ENCODE assay signal across 26 cellular contexts in genomic region chr10:78645053-78645787, GRCh38.
A peak's percentile ranks its signal among the peaks of the same experiment; 100 is the strongest.
DNase-seq lines count a peak whose midpoint lies in the region; ATAC-seq, FAIRE-seq and TF ChIP-seq lines count a peak whose summit lies in the region.
"Had no signal": no experiment of that assay in that cellular context is flagged by ENCODE, and none has a peak within 500 bp of the region (broad histone marks: within the 10 kb centered on the region; RNA-seq: fewer than 3 reads in every experiment).

No MANE protein-coding gene starts in this region.

- no peak overlapping the region for H3K4me3 Mint-ChIP-seq in mesothelial cell of epicardium
- no peak overlapping the region for H3K4me3 Mint-ChIP-seq in activated CD8-positive, alpha-beta T cell treated with anti-CD3 and anti-CD28 coated beads for 36 hours
- H3K4me3 Mint-ChIP-seq: B cell; CD14-positive monocyte; CD4-positive, alpha-beta T cell; CD8-positive, alpha-beta memory T cell had no signal

- no peak overlapping the region for H2BK5ac ChIP-seq in trophoblast cell (ENCODE audit: low read depth, low read length, poor library complexity)

- peak overlapping the region; percentile 70 for H3K27ac ChIP-seq in HepG2 (ENCODE audit: extremely low read length, insufficient read depth, low read length)
- no peak overlapping the region for H3K27ac ChIP-seq in right lobe of liver
- H3K27ac ChIP-seq in trophoblast cell (ENCODE audit: low read depth, low read length) = no peak overlapping the region
- H3K27ac ChIP-seq: 22Rv1, BLaER1, GM23248 had no signal

- peaks cover 13% of the 10 kb centered on the region for H3K79me1 ChIP-seq in trophoblast cell (ENCODE audit: low read length)

- no peaks in the 10 kb centered on the region for H4K20me1 ChIP-seq in HepG2 (ENCODE audit: insufficient read depth, low read length)
- H4K20me1 ChIP-seq: BLaER1 had no signal

- H3K9ac ChIP-seq in HepG2 (ENCODE audit: insufficient read depth, low read depth, low read length) (no peak overlapping the region), trophoblast cell (ENCODE audit: low read length) (no peak overlapping the region)
- H3K9ac ChIP-seq: BLaER1, GM23248 had no signal

- in situ Hi-C loops in HepG2 (cut with HindIII; ENCODE audit: extremely low pct_ligation_motif_present, low pct_unique_long_range_greater_than_20kb) = no loop called here

- TF ChIP-seq EP300 in HepG2 (IDR thresholded peaks at IDR 0.05; ENCODE audit: low read depth in 2 of 2, low read length in 2 of 2) (peak in 1 of 2 experiments; percentile 74; a peak in 2 of 4 replicates), HepG2 (CRISPR knock-in tag; IDR thresholded peaks at IDR 0.05; ENCODE audit: borderline replicate concordance) (no peak)

- H3K36me3 ChIP-seq in HepG2 (replicated peaks in 1 of 2; ENCODE audit: control insufficient read depth in 1 of 2, insufficient read depth in 2 of 2, low read length in 2 of 2) (no peaks in the 10 kb centered on the region), right lobe of liver (no peaks in the 10 kb centered on the region), trophoblast cell (ENCODE audit: control insufficient read depth in 1 of 2, insufficient read depth in 2 of 2, low read length in 2 of 2) (no peaks in the 10 kb centered on the region)
- H3K36me3 ChIP-seq: BLaER1 had no signal

- no peak overlapping the region for H3K4ac ChIP-seq in trophoblast cell (ENCODE audit: low read depth, low read length)

- peak; percentile 57 for FAIRE-seq in HepG2 (lab: Jason Lieb, UNC)
- FAIRE-seq: A204.1, GM12878, GM19239, H1 had no signal

- TF ChIP-seq RAD21 in HepG2 (CRISPR knock-in tag; IDR thresholded peaks at IDR 0.05) = no peak

- H3K36me3 Mint-ChIP-seq in mesothelial cell of epicardium = no peaks in the 10 kb centered on the region
- no peaks in the 10 kb centered on the region for H3K36me3 Mint-ChIP-seq in activated CD8-positive, alpha-beta T cell treated with anti-CD3 and anti-CD28 coated beads for 36 hours (ENCODE audit: low read depth)
- H3K36me3 Mint-ChIP-seq: CD14-positive monocyte; CD8-positive, alpha-beta memory T cell had no signal

- peaks cover 31% of the 10 kb centered on the region for H3K4me1 Mint-ChIP-seq in mesothelial cell of epicardium
- no peaks in the 10 kb centered on the region for H3K4me1 Mint-ChIP-seq in activated CD8-positive, alpha-beta T cell treated with anti-CD3 and anti-CD28 coated beads for 36 hours (ENCODE audit: low read depth)
- H3K4me1 Mint-ChIP-seq: CD8-positive, alpha-beta memory T cell had no signal

- peaks cover 9% of the 10 kb centered on the region for H3K9me3 Mint-ChIP-seq in mesothelial cell of epicardium
- H3K9me3 Mint-ChIP-seq in activated CD8-positive, alpha-beta T cell treated with anti-CD3 and anti-CD28 coated beads for 36 hours = no peaks in the 10 kb centered on the region

- no peaks in the 10 kb centered on the region for H3K27me3 Mint-ChIP-seq in mesothelial cell of epicardium (ENCODE audit: low read depth)
- peaks cover 4% of the 10 kb centered on the region for H3K27me3 Mint-ChIP-seq in activated CD8-positive, alpha-beta T cell treated with anti-CD3 and anti-CD28 coated beads for 36 hours

- H2BK12ac ChIP-seq in trophoblast cell (ENCODE audit: low read length) = peak overlapping the region; percentile 48

- peak overlapping the region; percentile 41 for H3K14ac ChIP-seq in trophoblast cell (ENCODE audit: low read length)

- peak overlapping the region; percentile 51 for H3K4me2 ChIP-seq in HepG2 (ENCODE audit: low read depth, low read length)
- H3K4me2 ChIP-seq in trophoblast cell (ENCODE audit: low read length) = no peak overlapping the region
- H3K4me2 ChIP-seq: BLaER1 had no signal

- no peak overlapping the region for H4K8ac ChIP-seq in trophoblast cell (ENCODE audit: low read depth, low read length)

- DNase-seq in HepG2 (ENCODE audit: low spot score) (peak; percentile 77), right lobe of liver (no peak), kidney tubule cell (ENCODE audit: low spot score) (peak; percentile 6), mesothelial cell of epicardium (ENCODE audit: low spot score in 2 of 2, unreplicated experiment in 2 of 2) (no peak), trophoblast cell (no peak), NCI-H187 treated with DMSO at 0.1 percent for 48 hours (lab: John Stamatoyannopoulos, UW) (no peak), HT-29 (ENCODE audit: low spot score) (no peak)
- DNase-seq in activated CD8-positive, alpha-beta T cell treated with anti-CD3 and anti-CD28 coated beads for 36 hours = no peak
- DNase-seq: CD4-positive, alpha-beta T cell; CD8-positive, alpha-beta memory T cell; COR-L47; DMS 273 treated with DMSO at 0.1 percent for 48 hours; DMS79; EL; GDM1; GM23248; H7; HCEC 1CT had no signal

- H2AFZ ChIP-seq in HepG2 (ENCODE audit: low read length) (no peak overlapping the region), trophoblast cell (ENCODE audit: insufficient read depth, low read length, poor library complexity) (no peak overlapping the region)
- H2AFZ ChIP-seq: GM23248 had no signal

- no peak for TF ChIP-seq POLR2A in HepG2 (IDR thresholded peaks at IDR 0.05; ENCODE audit: insufficient read depth in 1 of 2, low read depth in 2 of 2, low read length in 2 of 2)
- TF ChIP-seq POLR2A in right lobe of liver (IDR thresholded peaks at IDR 0.05) = no peak

- intact Hi-C loops in HepG2 (cut with micrococcal nuclease; ENCODE audit: unreplicated experiment) = no loop called here
- intact Hi-C loops in right lobe of liver (cut with DNase I) = no loop called here
- intact Hi-C loops in activated CD8-positive, alpha-beta T cell treated with anti-CD3 and anti-CD28 coated beads for 36 hours (cut with micrococcal nuclease) = no loop called here

- H3K4me3 ChIP-seq in HepG2 (replicated peaks in 1 of 3; ENCODE audit: insufficient read depth in 1 of 3, low read depth in 2 of 3, low read length in 3 of 3) = peak overlapping the region in 1 of 3 experiments; percentile 18; a peak in 1 of 6 replicates
- no peak overlapping the region for H3K4me3 ChIP-seq in right lobe of liver
- no peak overlapping the region for H3K4me3 ChIP-seq in trophoblast cell (ENCODE audit: low read depth, low read length)
- H3K4me3 ChIP-seq: BLaER1, GM12878, GM23248 had no signal

- H3K79me2 ChIP-seq in HepG2 (ENCODE audit: insufficient read depth, low read length) (no peaks in the 10 kb centered on the region), trophoblast cell (ENCODE audit: control insufficient read depth, insufficient read depth, low read length, poor library complexity) (no peaks in the 10 kb centered on the region)

- H4K12ac ChIP-seq in trophoblast cell (ENCODE audit: low read depth, low read length) = no peak overlapping the region

- peak overlapping the region; percentile 2 for H2BK120ac ChIP-seq in trophoblast cell (ENCODE audit: insufficient read depth, low read length, poor library complexity)

- H3K27ac Mint-ChIP-seq in mesothelial cell of epicardium = peak overlapping the region; percentile 8
- H3K27ac Mint-ChIP-seq in activated CD8-positive, alpha-beta T cell treated with anti-CD3 and anti-CD28 coated beads for 36 hours = no peak overlapping the region
- H3K27ac Mint-ChIP-seq: B cell; CD4-positive, alpha-beta T cell; CD8-positive, alpha-beta memory T cell had no signal

- H3K9me3 ChIP-seq in HepG2 (ENCODE audit: low read length) = peaks cover 4% of the 10 kb centered on the region; the same call in 1 of the 2 replicates
- no peaks in the 10 kb centered on the region for H3K9me3 ChIP-seq in right lobe of liver
- peaks cover 3% of the 10 kb centered on the region for H3K9me3 ChIP-seq in trophoblast cell (ENCODE audit: insufficient read depth, low read depth, low read length)
- H3K9me3 ChIP-seq: BLaER1 had no signal

- H2AK5ac ChIP-seq in trophoblast cell (ENCODE audit: low read length) = no peak overlapping the region

- no peak overlapping the region for H3K23ac ChIP-seq in trophoblast cell (ENCODE audit: low read length)

- H3K18ac ChIP-seq in trophoblast cell (ENCODE audit: low read length) = no peak overlapping the region

- H3K27me3 ChIP-seq in HepG2 (ENCODE audit: control insufficient read depth in 1 of 2, insufficient read depth in 2 of 2, low read length in 2 of 2) = no peaks in the 10 kb centered on the region
- H3K27me3 ChIP-seq in right lobe of liver = no peaks in the 10 kb centered on the region
- no peaks in the 10 kb centered on the region for H3K27me3 ChIP-seq in trophoblast cell (ENCODE audit: insufficient read depth, low read length)
- H3K27me3 ChIP-seq: BLaER1 had no signal

- POLR2A ChIA-PET in HepG2 (lab: Yijun Ruan, JAX) = interaction anchor here (0.6 to 1.5 kb wide), 6 partner anchors 11 to 187 kb away, joined by 3 to 4 read pairs (median 3); no protein-coding TSS in a partner anchor
- POLR2A ChIA-PET in activated CD8-positive, alpha-beta T cell treated with anti-CD3 and anti-CD28 coated beads for 36 hours (lab: Charles Lee) = no interaction called here

- CTCF ChIA-PET in HepG2 (lab: Yijun Ruan, JAX; ENCODE audit: low intra/inter-chr PET ratio, low total read pairs) = no interaction called here
- CTCF ChIA-PET in activated CD8-positive, alpha-beta T cell treated with anti-CD3 and anti-CD28 coated beads for 36 hours (lab: Charles Lee) = interaction anchor here (0.8 kb wide), 1 partner anchor 14 kb away, joined by 3 read pairs; no protein-coding TSS in a partner anchor

- peak overlapping the region; percentile 23 for H4K91ac ChIP-seq in trophoblast cell (ENCODE audit: low read depth, low read length)

- ATAC-seq in HepG2 (peak; percentile 93), right lobe of liver (no peak)
- no peak for ATAC-seq in activated CD8-positive, alpha-beta T cell treated with anti-CD3 and anti-CD28 coated beads for 36 hours
- ATAC-seq: GM12878 had no signal

- TF ChIP-seq CTCF in HepG2 (CRISPR knock-in tag; IDR thresholded peaks at IDR 0.05) = no peak
- no peak for TF ChIP-seq CTCF in right lobe of liver (IDR thresholded peaks at IDR 0.05)
- no peak for TF ChIP-seq CTCF in mesothelial cell of epicardium (IDR thresholded peaks at IDR 0.05; ENCODE audit: unreplicated experiment)
- no peak for TF ChIP-seq CTCF in activated CD8-positive, alpha-beta T cell treated with anti-CD3 and anti-CD28 coated beads for 36 hours (IDR thresholded peaks at IDR 0.05)

- H3K4me1 ChIP-seq in HepG2 (ENCODE audit: insufficient read depth, low read length) (peaks cover 52% of the 10 kb centered on the region), right lobe of liver (peaks cover 0 to 22% (median 9%) of the 10 kb centered on the region in 4 donors), trophoblast cell (ENCODE audit: control insufficient read depth in 1 of 2, insufficient read depth in 2 of 2, low read length in 2 of 2) (peaks cover 11 to 20% of the 10 kb centered on the region in 2 experiments)

- BruUV-seq in HepG2 (replicated peaks; lab: Mats Ljungman, UMichigan) = no TSS peak

- WGBS in HepG2 (ENCODE audit: low lambda C conversion rate) = 10% methylated on average over 6 of the region's 6 CpGs
- WGBS in right lobe of liver (ENCODE audit: insufficient coverage, low coverage, low lambda C conversion rate, missing lambda C conversion rate) = 71% methylated on average over 4 of the region's 6 CpGs
- WGBS in trophoblast cell (ENCODE audit: extremely low coverage, insufficient coverage, insufficient read length) = no CpG with 5 or more reads among the region's 6 CpGs

TF ChIP-seq in HepG2, 621 proteins besides CTCF, POLR2A, EP300 and RAD21 (continues in another document):
- peak; percentile 82 for TF ChIP-seq HNF4A (CRISPR knock-in tag; IDR thresholded peaks at IDR 0.05)
- TF ChIP-seq CCDC6 (CRISPR knock-in tag; IDR thresholded peaks at IDR 0.05) = no peak
- no peak for TF ChIP-seq ATRX (CRISPR knock-in tag; IDR thresholded peaks at IDR 0.05; ENCODE audit: borderline replicate concordance)

Comparison
In these comparisons a context has a peak if more than half of its experiments do, and no peak if none do; other contexts are left out.
1. DNase-seq: peak in HepG2 (single experiment) and kidney tubule cell (single experiment); none in right lobe of liver (0 of 3), mesothelial cell of epicardium (0 of 2), trophoblast cell (0 of 2), activated CD8-positive, alpha-beta T cell treated with anti-CD3 and anti-CD28 coated beads for 36 hours (single experiment), NCI-H187 treated with DMSO at 0.1 percent for 48 hours (single experiment) and HT-29 (single experiment).